ENCODE assay signal across 8 cellular contexts in the genomic region with DNA sequence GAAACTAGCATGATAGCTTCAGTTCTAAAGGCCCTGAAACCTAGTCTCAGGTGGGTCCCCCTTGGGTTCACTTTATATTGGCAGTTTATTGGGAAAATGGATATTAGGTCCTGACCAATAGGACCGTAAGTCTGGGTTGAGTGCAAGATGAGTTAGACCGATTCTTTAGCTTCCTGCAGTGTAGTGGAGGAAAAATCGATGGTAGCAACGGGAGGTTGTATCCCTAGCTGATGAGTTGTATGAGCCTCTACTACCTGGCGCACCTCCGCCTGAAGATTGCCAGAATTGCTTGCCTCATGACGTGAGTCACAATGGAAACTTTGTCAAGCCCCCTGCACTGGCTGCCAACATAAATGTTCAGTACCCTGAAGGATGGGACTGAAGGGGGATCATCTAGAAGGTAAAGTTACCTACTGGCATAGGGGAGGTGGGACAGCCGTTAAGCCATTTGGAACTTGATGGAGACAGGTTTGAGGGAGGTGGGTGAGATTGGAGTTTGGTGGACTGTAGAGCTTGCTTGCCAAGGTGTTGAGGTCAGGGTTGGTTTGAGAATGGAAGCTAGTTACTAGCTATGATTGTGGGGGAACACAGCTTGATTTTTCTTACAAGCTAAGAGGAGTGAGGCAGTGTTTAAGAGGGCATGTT. TPM values are rescaled to one million over a fixed set of nuclear protein-coding genes. Genes with fewer than 3 reads are reported as not detected.
DNase-seq lines count a peak whose midpoint lies in the region; ATAC-seq and TF ChIP-seq lines count a peak whose summit lies in the region.

No MANE protein-coding gene starts in this region.

- peak overlapping the region; percentile 98 for H3K27ac Mint-ChIP-seq in dendritic cell treated with granulocyte-macrophage colony-stimulating factor and Interleukin-4, amounts not matched to agents 40 ng/mL and 50 ng/mL, for 4 days
- peak overlapping the region; percentile 96 for H3K27ac Mint-ChIP-seq in osteocyte (ENCODE audit: unreplicated experiment)

- H3K4me1 Mint-ChIP-seq in dendritic cell treated with granulocyte-macrophage colony-stimulating factor and Interleukin-4, amounts not matched to agents 40 ng/mL and 50 ng/mL, for 4 days (ENCODE audit: low read depth) = peaks cover 56% of the 10 kb centered on the region
- peaks cover 49% of the 10 kb centered on the region for H3K4me1 Mint-ChIP-seq in osteocyte (ENCODE audit: unreplicated experiment)

- ATAC-seq in SK-N-SH treated with all-trans-retinoic acid at 6 μM for 48 hours = no peak
- no peak for ATAC-seq in HG03159 (IDR thresholded peaks at IDR 0.05; ENCODE audit: unreplicated experiment)

- DNase-seq in GM12865 (ENCODE audit: low read depth) = peak; percentile 66
- DNase-seq in osteocyte (ENCODE audit: extremely low spot score, unreplicated experiment) = no peak
- DNase-seq in ureter (ENCODE audit: low spot score) = no peak
- DNase-seq in activated gamma-delta T cell (lab: John Stamatoyannopoulos, UW) = no peak
- DNase-seq in NCI-H510A treated with DMSO at 0.1 percent for 48 hours (lab: John Stamatoyannopoulos, UW) = no peak

- no peaks in the 10 kb centered on the region for H3K9me3 Mint-ChIP-seq in dendritic cell treated with granulocyte-macrophage colony-stimulating factor and Interleukin-4, amounts not matched to agents 40 ng/mL and 50 ng/mL, for 4 days
- H3K9me3 Mint-ChIP-seq in osteocyte (ENCODE audit: unreplicated experiment) = no peaks in the 10 kb centered on the region

- intact Hi-C loops in dendritic cell treated with granulocyte-macrophage colony-stimulating factor and Interleukin-4, amounts not matched to agents 40 ng/mL and 50 ng/mL, for 4 days (cut with micrococcal nuclease) = loop anchor here (5.0 kb wide), 1 partner anchor 72 kb away; no protein-coding TSS in a partner anchor

- H3K4me3 Mint-ChIP-seq in dendritic cell treated with granulocyte-macrophage colony-stimulating factor and Interleukin-4, amounts not matched to agents 40 ng/mL and 50 ng/mL, for 4 days = peak overlapping the region; percentile 24
- H3K4me3 Mint-ChIP-seq in osteocyte (ENCODE audit: unreplicated experiment) = peak overlapping the region; percentile 41

- H3K4me3 ChIP-seq in GM12865 (ENCODE audit: low read depth, low read length) = peak overlapping the region; percentile 80

- H3K27me3 Mint-ChIP-seq in dendritic cell treated with granulocyte-macrophage colony-stimulating factor and Interleukin-4, amounts not matched to agents 40 ng/mL and 50 ng/mL, for 4 days = no peaks in the 10 kb centered on the region
- H3K27me3 Mint-ChIP-seq in osteocyte (ENCODE audit: unreplicated experiment) = no peaks in the 10 kb centered on the region

- TF ChIP-seq CTCF in GM12865 (IDR thresholded peaks at IDR 0.05; ENCODE audit: insufficient read depth, low read depth, low read length, missing control alignments) (no peak), osteocyte (IDR thresholded peaks at IDR 0.05) (no peak)

- H3K36me3 Mint-ChIP-seq in dendritic cell treated with granulocyte-macrophage colony-stimulating factor and Interleukin-4, amounts not matched to agents 40 ng/mL and 50 ng/mL, for 4 days (ENCODE audit: low read depth) = peaks cover 97% of the 10 kb centered on the region
- H3K36me3 Mint-ChIP-seq in osteocyte (ENCODE audit: unreplicated experiment) = peaks cover 55% of the 10 kb centered on the region

TF ChIP-seq in SK-N-SH treated with all-trans-retinoic acid at 6 μM for 48 hours, 23 proteins besides CTCF, POLR2A, EP300 and RAD21:
- no peak for TF ChIP-seq GLIS3 (CRISPR knock-in tag; IDR thresholded peaks at IDR 0.05)
- TF ChIP-seq ZC3H10 (CRISPR knock-in tag; IDR thresholded peaks at IDR 0.05) = peak; percentile 47; the same call in 1 of the 2 replicates
- 0 out of 2 replicates have a peak, but pooled peaks have one; percentile 3 for TF ChIP-seq ZFP30 (CRISPR knock-in tag; IDR thresholded peaks at IDR 0.05)
- TF ChIP-seq CREB5 (CRISPR knock-in tag; IDR thresholded peaks at IDR 0.05; ENCODE audit: low read depth) = peak; percentile 52; the same call in 1 of the 2 replicates
- TF ChIP-seq PPARA (CRISPR knock-in tag; IDR thresholded peaks at IDR 0.05; ENCODE audit: borderline replicate concordance) = no peak
- TF ChIP-seq, protein P1, sequence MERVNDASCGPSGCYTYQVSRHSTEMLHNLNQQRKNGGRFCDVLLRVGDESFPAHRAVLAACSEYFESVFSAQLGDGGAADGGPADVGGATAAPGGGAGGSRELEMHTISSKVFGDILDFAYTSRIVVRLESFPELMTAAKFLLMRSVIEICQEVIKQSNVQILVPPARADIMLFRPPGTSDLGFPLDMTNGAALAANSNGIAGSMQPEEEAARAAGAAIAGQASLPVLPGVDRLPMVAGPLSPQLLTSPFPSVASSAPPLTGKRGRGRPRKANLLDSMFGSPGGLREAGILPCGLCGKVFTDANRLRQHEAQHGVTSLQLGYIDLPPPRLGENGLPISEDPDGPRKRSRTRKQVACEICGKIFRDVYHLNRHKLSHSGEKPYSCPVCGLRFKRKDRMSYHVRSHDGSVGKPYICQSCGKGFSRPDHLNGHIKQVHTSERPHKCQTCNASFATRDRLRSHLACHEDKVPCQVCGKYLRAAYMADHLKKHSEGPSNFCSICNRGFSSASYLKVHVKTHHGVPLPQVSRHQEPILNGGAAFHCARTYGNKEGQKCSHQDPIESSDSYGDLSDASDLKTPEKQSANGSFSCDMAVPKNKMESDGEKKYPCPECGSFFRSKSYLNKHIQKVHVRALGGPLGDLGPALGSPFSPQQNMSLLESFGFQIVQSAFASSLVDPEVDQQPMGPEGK (CRISPR knock-in tag; IDR thresholded peaks at IDR 0.05; ENCODE audit: borderline replicate concordance) = 0 out of 2 replicates have a peak, but pooled peaks have one; percentile 12
- 0 out of 2 replicates have a peak, but pooled peaks have one; percentile 7 for TF ChIP-seq RARB (CRISPR knock-in tag; IDR thresholded peaks at IDR 0.05)
- TF ChIP-seq, protein P2, sequence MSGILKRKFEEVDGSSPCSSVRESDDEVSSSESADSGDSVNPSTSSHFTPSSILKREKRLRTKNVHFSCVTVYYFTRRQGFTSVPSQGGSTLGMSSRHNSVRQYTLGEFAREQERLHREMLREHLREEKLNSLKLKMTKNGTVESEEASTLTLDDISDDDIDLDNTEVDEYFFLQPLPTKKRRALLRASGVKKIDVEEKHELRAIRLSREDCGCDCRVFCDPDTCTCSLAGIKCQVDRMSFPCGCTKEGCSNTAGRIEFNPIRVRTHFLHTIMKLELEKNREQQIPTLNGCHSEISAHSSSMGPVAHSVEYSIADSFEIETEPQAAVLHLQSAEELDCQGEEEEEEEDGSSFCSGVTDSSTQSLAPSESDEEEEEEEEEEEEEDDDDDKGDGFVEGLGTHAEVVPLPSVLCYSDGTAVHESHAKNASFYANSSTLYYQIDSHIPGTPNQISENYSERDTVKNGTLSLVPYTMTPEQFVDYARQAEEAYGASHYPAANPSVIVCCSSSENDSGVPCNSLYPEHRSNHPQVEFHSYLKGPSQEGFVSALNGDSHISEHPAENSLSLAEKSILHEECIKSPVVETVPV (CRISPR knock-in tag; IDR thresholded peaks at IDR 0.05) = peak; percentile 60; the same call in 1 of the 2 replicates
- TF ChIP-seq POU6F1 (CRISPR knock-in tag; IDR thresholded peaks at IDR 0.05; ENCODE audit: borderline replicate concordance, low read depth) = no peak
TF ChIP-seq in SK-N-SH treated with all-trans-retinoic acid at 6 μM for 48 hours: peak in this region for 6.

RNA-seq across cellular contexts. Expression of gene RCC1, which starts 4.0 kb away (rescaled TPM):
- total RNA-seq in osteocyte (22.9 and 25.0 TPM in 2 replicates), ureter (35.1 TPM)

RNA-seq across cellular contexts. Expression of gene TRNAU1AP, which starts 43.1 kb away (rescaled TPM):
- 21.2 and 23.3 TPM in 2 replicates for total RNA-seq in osteocyte
- total RNA-seq in ureter = 31.3 TPM
